In genomic region chr4:148060264-148061138, GRCh38 we compare ENCODE assay signal across 13 cellular contexts.
DNase-seq lines count a peak whose midpoint lies in the region; ATAC-seq, FAIRE-seq and TF ChIP-seq lines count a peak whose summit lies in the region.
"Had no signal": no experiment of that assay in that cellular context is flagged by ENCODE, and none has a peak within 500 bp of the region (broad histone marks: within the 10 kb centered on the region; RNA-seq: fewer than 3 reads in every experiment).

No MANE protein-coding gene starts in this region.

- peaks cover 25% of the 10 kb centered on the region for H3K4me1 ChIP-seq in parathyroid adenoma

- H3K9me3 ChIP-seq in parathyroid adenoma (ENCODE audit: control insufficient read depth, low read length) = no peaks in the 10 kb centered on the region

- DNase-seq in GM12891 (ENCODE audit: insufficient read length, low spot score) (no peak), NCI-H69 (lab: John Stamatoyannopoulos, UW) (peak; percentile 39), bronchial epithelial cell (ENCODE audit: low read depth) (peak; percentile 76), KBM-7 (no peak)
- DNase-seq: anterior cingulate cortex, DMS79, NCI-H1092, PC-9 had no signal

- H3K9ac ChIP-seq in parathyroid adenoma = no peak overlapping the region

- no peaks in the 10 kb centered on the region for H3K79me2 ChIP-seq in parathyroid adenoma

- H3K4me3 ChIP-seq in bronchial epithelial cell (ENCODE audit: low read depth, low read length) (no peak overlapping the region), parathyroid adenoma (ENCODE audit: low read depth, low read length) (no peak overlapping the region)
- H3K4me3 ChIP-seq: PC-9 had no signal

- no peaks in the 10 kb centered on the region for H3K27me3 ChIP-seq in bronchial epithelial cell (ENCODE audit: control insufficient read depth, insufficient read depth, low read length)
- H3K27me3 ChIP-seq in parathyroid adenoma (ENCODE audit: control insufficient read depth, insufficient read depth, low read length) = no peaks in the 10 kb centered on the region

- H2AFZ ChIP-seq in parathyroid adenoma = no peak overlapping the region
- H2AFZ ChIP-seq: PC-9 had no signal

- FAIRE-seq in GM12891 (lab: Jason Lieb, UNC) = peak; percentile 88
- no peak for FAIRE-seq in bronchial epithelial cell (lab: Jason Lieb, UNC)
- FAIRE-seq: H54 had no signal

- TF ChIP-seq POLR2A in GM12891 (IDR thresholded peaks at IDR 0.05; ENCODE audit: low read depth, low read length) = no peak

- H3K27ac ChIP-seq in parathyroid adenoma = peak overlapping the region; percentile 49
- H3K27ac ChIP-seq: PC-9, VCaP had no signal

- H3K36me3 ChIP-seq in bronchial epithelial cell (ENCODE audit: control insufficient read depth, insufficient read depth, low read length) = no peaks in the 10 kb centered on the region
- H3K36me3 ChIP-seq in parathyroid adenoma (ENCODE audit: control insufficient read depth, insufficient read depth, low read length) = no peaks in the 10 kb centered on the region

- in situ Hi-C loops in KBM-7 (cut with MboI; ENCODE audit: low pct_unique_long_range_greater_than_20kb, low sequenced_read_pairs) = no loop called here

- ATAC-seq in GM21526 (IDR thresholded peaks at IDR 0.05; ENCODE audit: low FRiP score, unreplicated experiment) (no peak), HG02610 (IDR thresholded peaks at IDR 0.05; ENCODE audit: unreplicated experiment) (no peak)

- no peak for TF ChIP-seq CTCF in bronchial epithelial cell (IDR thresholded peaks at IDR 0.05; ENCODE audit: insufficient read depth, low read length, severe bottlenecking)
- TF ChIP-seq CTCF in parathyroid adenoma (IDR thresholded peaks at IDR 0.05) = no peak

- H3K4me2 ChIP-seq in parathyroid adenoma (ENCODE audit: low read length) = no peak overlapping the region
- H3K4me2 ChIP-seq: PC-9 had no signal

TF ChIP-seq in GM12891, 5 proteins besides CTCF, POLR2A, EP300 and RAD21:
- TF ChIP-seq SPI1 (IDR thresholded peaks at IDR 0.05; ENCODE audit: low read depth, low read length) (no peak), POLR2AphosphoS5 (IDR thresholded peaks at IDR 0.05; ENCODE audit: low read depth, low read length) (no peak), PAX5 (IDR thresholded peaks at IDR 0.05; ENCODE audit: insufficient read depth, low read length, severe bottlenecking) (no peak)
TF ChIP-seq in GM12891: peak in this region for 0.

Comparison
In these comparisons a context has a peak if more than half of its experiments do, and no peak if none do; other contexts are left out.
1. DNase-seq: peak in NCI-H69 (single experiment) and bronchial epithelial cell (single experiment); none in GM12891 (single experiment) and KBM-7 (single experiment).